In genomic region chr1:28260803-28261174, GRCh38 we compare ENCODE assay signal across 8 cellular contexts. TPM values are rescaled to one million over a fixed set of nuclear protein-coding genes. Genes with fewer than 3 reads are reported as not detected.
A peak's percentile ranks its signal among the peaks of the same experiment; 100 is the strongest.
DNase-seq lines count a peak whose midpoint lies in the region; ATAC-seq and TF ChIP-seq lines count a peak whose summit lies in the region.

No MANE protein-coding gene starts in this region.

- no peaks in the 10 kb centered on the region for H3K9me3 Mint-ChIP-seq in natural killer cell treated with Interleukin-12 subunit alpha and Interleukin-12 subunit beta and Interleukin-15 and Interleukin-18, amount 100 ng/mL, for 72 hours

- H3K36me3 ChIP-seq in MG63 (peaks cover 9% of the 10 kb centered on the region; the same call in 1 of the 2 replicates), ectodermal cell (ENCODE audit: control insufficient read depth, insufficient read depth, low read length) (no peaks in the 10 kb centered on the region)

- no peaks in the 10 kb centered on the region for H3K9me3 ChIP-seq in MG63
- H3K9me3 ChIP-seq in ectodermal cell (ENCODE audit: control insufficient read depth, low read length), result no peaks in the 10 kb centered on the region

- TF ChIP-seq CTCF in AG09309 (IDR thresholded peaks at IDR 0.05; ENCODE audit: control insufficient read depth, insufficient read depth, low read depth, low read length, missing control alignments) (no peak), foreskin keratinocyte (conservative IDR thresholded peaks at IDR 0.05) (no peak)

- H3K27ac ChIP-seq in ectodermal cell (ENCODE audit: insufficient read depth, low read depth, low read length, poor library complexity, severe bottlenecking), result no peak overlapping the region
- H3K27ac ChIP-seq in foreskin keratinocyte, result no peak overlapping the region

- 54 to 55% methylated on average over 7 of the region's 7 CpGs for WGBS in ectodermal cell, 2 experiments

- no peaks in the 10 kb centered on the region for H3K27me3 Mint-ChIP-seq in natural killer cell treated with Interleukin-12 subunit alpha and Interleukin-12 subunit beta and Interleukin-15 and Interleukin-18, amount 100 ng/mL, for 72 hours

- H3K36me3 Mint-ChIP-seq in natural killer cell treated with Interleukin-12 subunit alpha and Interleukin-12 subunit beta and Interleukin-15 and Interleukin-18, amount 100 ng/mL, for 72 hours, result no peaks in the 10 kb centered on the region

- no peak for ATAC-seq in natural killer cell treated with Interleukin-12 subunit alpha and Interleukin-12 subunit beta and Interleukin-15 and Interleukin-18, amount 100 ng/mL, for 72 hours
- ATAC-seq in HG03108 (IDR thresholded peaks at IDR 0.05; ENCODE audit: unreplicated experiment), result no peak
- no peak for ATAC-seq in foreskin keratinocyte

- DNase-seq in AG09309 (ENCODE audit: low read depth), result no peak
- no peak for DNase-seq in MG63
- DNase-seq in natural killer cell treated with Interleukin-12 subunit alpha and Interleukin-12 subunit beta and Interleukin-15 and Interleukin-18, amount 100 ng/mL, for 72 hours (ENCODE audit: low spot score), result no peak
- no peak for DNase-seq in DMS114 treated with DMSO at 0.1 percent for 48 hours (lab: John Stamatoyannopoulos, UW; ENCODE audit: unreplicated experiment)
- no peak for DNase-seq in foreskin keratinocyte
- no peak for DNase-seq in RKO (ENCODE audit: low spot score)

- peaks cover 33 to 37% of the 10 kb centered on the region in 2 donors for H3K4me1 Mint-ChIP-seq in natural killer cell treated with Interleukin-12 subunit alpha and Interleukin-12 subunit beta and Interleukin-15 and Interleukin-18, amount 100 ng/mL, for 72 hours (ENCODE audit: low read depth in 2 of 2)

- H3K4me1 ChIP-seq in ectodermal cell (ENCODE audit: control insufficient read depth, insufficient read depth, low read length) (peaks cover 11% of the 10 kb centered on the region), foreskin keratinocyte (peaks cover 7% of the 10 kb centered on the region)

- peak overlapping the region; percentile 99 for H3K4me3 ChIP-seq in AG09309 (ENCODE audit: control insufficient read depth, low read depth, low read length)
- peak overlapping the region; percentile 85 for H3K4me3 ChIP-seq in MG63
- peak overlapping the region; percentile 97 for H3K4me3 ChIP-seq in ectodermal cell (ENCODE audit: insufficient read depth, low read depth, low read length)

- peak overlapping the region; percentile 26 to 51 for H3K27ac Mint-ChIP-seq in natural killer cell treated with Interleukin-12 subunit alpha and Interleukin-12 subunit beta and Interleukin-15 and Interleukin-18, amount 100 ng/mL, for 72 hours

- peak overlapping the region; percentile 79 for H3K4me3 Mint-ChIP-seq in natural killer cell treated with Interleukin-12 subunit alpha and Interleukin-12 subunit beta and Interleukin-15 and Interleukin-18, amount 100 ng/mL, for 72 hours

- H3K27me3 ChIP-seq in MG63, result no peaks in the 10 kb centered on the region
- no peaks in the 10 kb centered on the region for H3K27me3 ChIP-seq in ectodermal cell (ENCODE audit: control insufficient read depth, insufficient read depth, low read length, poor library complexity, severe bottlenecking)
- H3K27me3 ChIP-seq in foreskin keratinocyte, result no peaks in the 10 kb centered on the region

RNA-seq across cellular contexts. Expression of gene SESN2, which starts 1.5 kb away (rescaled TPM):
- total RNA-seq in MG63 (2014; rRNA removed; shearing (Covaris generic); ENCODE audit: low replicate concordance), result 13.4 and 19.0 TPM in 2 replicates
- polyA plus RNA-seq in ectodermal cell (2013, experiment 1 of 4), result 18.4 TPM
- 19.7 TPM for polyA plus RNA-seq in ectodermal cell (2013, experiment 2 of 4)
- 14.4 TPM for polyA plus RNA-seq in ectodermal cell (2013, experiment 3 of 4)
- polyA plus RNA-seq in ectodermal cell (2013, experiment 4 of 4), result 17.9 TPM
- 10 to 100 TPM; 26.4 to 36.1 TPM for total RNA-seq in natural killer cell treated with Interleukin-12 subunit alpha and Interleukin-12 subunit beta and Interleukin-15 and Interleukin-18, amount 100 ng/mL, for 72 hours
- total RNA-seq in foreskin keratinocyte, result 13.0 and 15.6 TPM in 2 replicates
- polyA plus RNA-seq in foreskin keratinocyte, result 10.3 and 10.8 TPM in 2 replicates

RNA-seq across cellular contexts. Expression of gene ATP5IF1, which starts 24.9 kb away (rescaled TPM):
- total RNA-seq in MG63 (2014; rRNA removed; shearing (Covaris generic); ENCODE audit: low replicate concordance), result 56.3 and 244 TPM in 2 replicates
- 221 TPM for polyA plus RNA-seq in ectodermal cell (2013, experiment 1 of 4)
- 196 TPM for polyA plus RNA-seq in ectodermal cell (2013, experiment 2 of 4)
- polyA plus RNA-seq in ectodermal cell (2013, experiment 3 of 4), result 259 TPM
- polyA plus RNA-seq in ectodermal cell (2013, experiment 4 of 4), result 311 TPM
- 100 to 1,000 TPM; 112 to 125 TPM for total RNA-seq in natural killer cell treated with Interleukin-12 subunit alpha and Interleukin-12 subunit beta and Interleukin-15 and Interleukin-18, amount 100 ng/mL, for 72 hours
- total RNA-seq in foreskin keratinocyte, result 276 and 285 TPM in 2 replicates
- 460 and 472 TPM in 2 replicates for polyA plus RNA-seq in foreskin keratinocyte

RNA-seq across cellular contexts. Expression of gene DNAJC8, which starts 28.0 kb away (rescaled TPM):
- 115 and 155 TPM in 2 replicates for total RNA-seq in MG63 (2014; rRNA removed; shearing (Covaris generic); ENCODE audit: low replicate concordance)
- 161 TPM for polyA plus RNA-seq in ectodermal cell (2013, experiment 1 of 4)
- polyA plus RNA-seq in ectodermal cell (2013, experiment 2 of 4), result 152 TPM
- polyA plus RNA-seq in ectodermal cell (2013, experiment 3 of 4), result 143 TPM
- polyA plus RNA-seq in ectodermal cell (2013, experiment 4 of 4), result 159 TPM
- total RNA-seq in natural killer cell treated with Interleukin-12 subunit alpha and Interleukin-12 subunit beta and Interleukin-15 and Interleukin-18, amount 100 ng/mL, for 72 hours, result 100 to 1,000 TPM in 1 of 2 donors, 10 to 100 TPM in 1; 62.8 to 103 TPM
- total RNA-seq in foreskin keratinocyte, result 94.8 and 111 TPM in 2 replicates
- 116 and 137 TPM in 2 replicates for polyA plus RNA-seq in foreskin keratinocyte
